In genomic region chr5:158623971-158624370, GRCh38 we compare ENCODE assay signal across 33 cellular contexts.
"Had no signal": no experiment of that assay in that cellular context is flagged by ENCODE, and none has a peak within 500 bp of the region (broad histone marks: within the 10 kb centered on the region; RNA-seq: fewer than 3 reads in every experiment).

No MANE protein-coding gene starts in this region.

- H3K4me3 ChIP-seq: Peyer's patch had no signal

- H3K27ac ChIP-seq: Peyer's patch, VCaP had no signal

- H3K9me3 ChIP-seq: Peyer's patch had no signal

- H3K27me3 ChIP-seq: Peyer's patch had no signal

- H3K36me3 ChIP-seq: Peyer's patch had no signal

- DNase-seq: activated CD4-positive, alpha-beta memory T cell treated with anti-CD3 and anti-CD28 coated beads, Interleukin-2, amount 10 ng/mL, durations not matched to agents 7 days and 5 days; activated CD4-positive, alpha-beta T cell treated with anti-CD3 and anti-CD28 coated beads for 1 hour; activated CD4-positive, alpha-beta T cell treated with anti-CD3 and anti-CD28 coated beads for 48 hours; activated CD4-positive, CD25-positive, alpha-beta regulatory T cell; activated CD8-positive, alpha-beta memory T cell treated with anti-CD3 and anti-CD28 coated beads for 24 hours; activated CD8-positive, alpha-beta memory T cell treated with anti-CD3 and anti-CD28 coated beads, Interleukin-2, amount 10 ng/mL, durations not matched to agents 7 days and 5 days; activated CD8-positive, alpha-beta memory T cell treated with anti-CD3 and anti-CD28 coated beads, Interleukin-2, amount 50 U/mL, for 48 hours; activated effector memory CD4-positive, alpha-beta T cell treated with Interleukin-2 at 50 U/mL for 16 hours; activated naive CD4-positive, alpha-beta T cell treated with anti-CD3 and anti-CD28 coated beads, Interleukin-2, amount 10 ng/mL, durations not matched to agents 7 days and 5 days; activated naive CD8-positive, alpha-beta T cell treated with anti-CD3 and anti-CD28 coated beads, Interleukin-2, amount 50 U/mL, for 24 hours; activated T-cell treated with anti-CD3 and anti-CD28 coated beads, Interleukin-2, amount 50 U/mL, for 48 hours; anterior cingulate cortex; caudate nucleus; cerebellar nuclear complex; Kasumi-1; KG1; NCI-H1092 treated with DMSO at 0.1 percent for 48 hours; NCI-H1436; NCI-H1694; NCI-H1930; NCI-H2081 treated with DMSO at 0.1 percent for 48 hours; NCI-H345; NCI-H526 treated with DMSO at 0.1 percent for 48 hours; NCI-H774; PC-3; Peyer's patch; RPMI8226; SIG-M5; SW 1271; T-helper 1 cell; T-helper 2 cell; T-helper 9 cell had no signal
